8 cellular contexts compared by ENCODE assay signal in genomic region chr7:77759294-77759889, GRCh38. TPM values are rescaled to one million over a fixed set of nuclear protein-coding genes. Genes with fewer than 3 reads are reported as not detected.
A peak's percentile ranks its signal among the peaks of the same experiment; 100 is the strongest.
DNase-seq lines count a peak whose midpoint lies in the region; ATAC-seq and TF ChIP-seq lines count a peak whose summit lies in the region.

No MANE protein-coding gene starts in this region.

- TF ChIP-seq CTCF in GM12864 (IDR thresholded peaks at IDR 0.05; ENCODE audit: low read depth, low read length, missing control alignments) (peak; percentile 66), LNCaP clone FGC (IDR thresholded peaks at IDR 0.05; ENCODE audit: control insufficient read depth, extremely low read depth, insufficient read depth) (peak; percentile 79), vagina (IDR thresholded peaks at IDR 0.05) (peak; percentile 62 to 87 (median 76))

- no peak overlapping the region for H3K4me3 ChIP-seq in GM12864 (ENCODE audit: low read depth, low read length)
- no peak overlapping the region for H3K4me3 ChIP-seq in LNCaP clone FGC (ENCODE audit: low read depth, low read length)
- H3K4me3 ChIP-seq in SJSA1, result no peak overlapping the region
- no peak overlapping the region for H3K4me3 ChIP-seq in vagina

- intact Hi-C loops in vagina (cut with DNase I), result no loop called here

- DNase-seq in GM12864 (ENCODE audit: low read depth), result peak; percentile 50
- DNase-seq in LNCaP clone FGC (ENCODE audit: low read depth), result no peak
- DNase-seq in SJSA1 (ENCODE audit: low read depth in 1 of 2, low spot score in 2 of 2), result peak; percentile 55 to 71
- peak; percentile 52 for DNase-seq in activated naive CD4-positive, alpha-beta T cell treated with anti-CD3 and anti-CD28 coated beads, Interleukin-2, amount 50 U/mL, for 16 hours
- DNase-seq in glomerular visceral epithelial cell (ENCODE audit: extremely low spot score), result peak; percentile 69
- peak; percentile 81 for DNase-seq in pons (ENCODE audit: low spot score)
- no peak for DNase-seq in vagina (ENCODE audit: extremely low spot score in 2 of 2)

- TF ChIP-seq POLR2A in vagina (IDR thresholded peaks at IDR 0.05), result no peak

- H3K9me3 ChIP-seq in SJSA1 (replicated peaks) (no peaks in the 10 kb centered on the region), vagina (no peaks in the 10 kb centered on the region)

- no peaks in the 10 kb centered on the region for H3K36me3 ChIP-seq in SJSA1
- H3K36me3 ChIP-seq in vagina, result no peaks in the 10 kb centered on the region

- no peaks in the 10 kb centered on the region for H3K27me3 ChIP-seq in SJSA1 (replicated peaks)
- H3K27me3 ChIP-seq in vagina, result no peaks in the 10 kb centered on the region

- H3K27ac ChIP-seq in SJSA1 (no peak overlapping the region), vagina (peak overlapping the region; percentile 14)

- no peak for ATAC-seq in HG02798 (IDR thresholded peaks at IDR 0.05; ENCODE audit: poor library complexity, unreplicated experiment)

- H3K4me1 ChIP-seq in SJSA1 (replicated peaks) (no peaks in the 10 kb centered on the region), vagina (peaks cover 33% of the 10 kb centered on the region)

RNA-seq across cellular contexts. Expression of gene TMEM60, which starts 38.8 kb away (rescaled TPM):
- 22.5 and 25.3 TPM in 2 replicates for total RNA-seq in SJSA1 (2014; rRNA removed; shearing (Covaris generic))
- 13.5 TPM for total RNA-seq in vagina

RNA-seq across cellular contexts. Expression of gene PHTF2, which starts 39.2 kb away (rescaled TPM):
- total RNA-seq in SJSA1 (2014; rRNA removed; shearing (Covaris generic)), result 55.9 and 68.9 TPM in 2 replicates
- 12.0 TPM for total RNA-seq in vagina

Comparison
In these comparisons a context has a peak if more than half of its experiments do, and no peak if none do; other contexts are left out.
1. DNase-seq: peak in GM12864 (single experiment), SJSA1 (2 of 2), activated naive CD4-positive, alpha-beta T cell treated with anti-CD3 and anti-CD28 coated beads, Interleukin-2, amount 50 U/mL, for 16 hours (single experiment), glomerular visceral epithelial cell (single experiment) and pons (single experiment); none in LNCaP clone FGC (single experiment) and vagina (0 of 2).
2. Peak in every context shown above with its lines, with median percentiles within 50 percentile points of each other: CTCF ChIP-seq.